Comparison of ENCODE assay signal across 8 cellular contexts in genomic region chr2:59888015-59888414, GRCh38.
A peak's percentile ranks its signal among the peaks of the same experiment; 100 is the strongest.
DNase-seq lines count a peak whose midpoint lies in the region; ATAC-seq and TF ChIP-seq lines count a peak whose summit lies in the region.

No MANE protein-coding gene starts in this region.

- POLR2A ChIA-PET in activated B cell treated with CpG ODN at 0.5 μM for 24 hours (lab: Charles Lee): interaction anchor here (0.6 to 2.2 kb wide), 7 partner anchors 110 to 664 kb away, joined by 3 to 13 read pairs (median 3); no protein-coding TSS in a partner anchor
- POLR2A ChIA-PET in naive thymus-derived CD8-positive, alpha-beta T cell (lab: Charles Lee): interaction anchor here (1.5 to 2.1 kb wide), 3 partner anchors 11 to 22 kb away, joined by 4 to 6 read pairs (median 5); no protein-coding TSS in a partner anchor

- no peak for DNase-seq in activated B cell treated with CpG ODN at 0.5 μM for 24 hours
- DNase-seq in naive thymus-derived CD8-positive, alpha-beta T cell: peak; percentile 21 to 92 (median 74)
- no peak for DNase-seq in hypothalamus (lab: John Stamatoyannopoulos, UW)
- no peak for DNase-seq in EL
- no peak for DNase-seq in HUDEP-2 (lab: John Stamatoyannopoulos, UW; ENCODE audit: unreplicated experiment in 76 of 76)
- no peak for DNase-seq in CD1c-positive myeloid dendritic cell (ENCODE audit: extremely low spot score)

- no peaks in the 10 kb centered on the region for H3K27me3 Mint-ChIP-seq in activated B cell treated with CpG ODN at 0.5 μM for 24 hours
- H3K27me3 Mint-ChIP-seq in naive thymus-derived CD8-positive, alpha-beta T cell: no peaks in the 10 kb centered on the region

- H3K27ac Mint-ChIP-seq in activated B cell treated with CpG ODN at 0.5 μM for 24 hours: peak overlapping the region; percentile 81
- H3K27ac Mint-ChIP-seq in naive thymus-derived CD8-positive, alpha-beta T cell: peak overlapping the region; percentile 57 to 97 (median 86)

- intact Hi-C loops in activated B cell treated with CpG ODN at 0.5 μM for 24 hours (cut with micrococcal nuclease): loop anchor here (1.0 to 10.0 kb wide), 2 partner anchors 547 to 662 kb away; no protein-coding TSS in a partner anchor

- ATAC-seq in GM19035 (IDR thresholded peaks at IDR 0.05; ENCODE audit: unreplicated experiment): peak; percentile 92
- ATAC-seq in HG02884 (IDR thresholded peaks at IDR 0.05; ENCODE audit: unreplicated experiment): peak; percentile 98
- ATAC-seq in activated B cell treated with CpG ODN at 0.5 μM for 24 hours (ENCODE audit: low read depth): peak; percentile 95
- ATAC-seq in naive thymus-derived CD8-positive, alpha-beta T cell: peak; percentile 96 to 97

- peak overlapping the region; percentile 39 for H3K4me3 Mint-ChIP-seq in activated B cell treated with CpG ODN at 0.5 μM for 24 hours
- H3K4me3 Mint-ChIP-seq in naive thymus-derived CD8-positive, alpha-beta T cell: peak overlapping the region; percentile 46 to 77 (median 65)

- CTCF ChIA-PET in activated B cell treated with CpG ODN at 0.5 μM for 24 hours (lab: Charles Lee): interaction anchor here (0.7 to 1.8 kb wide), 9 partner anchors 463 to 694 kb away, joined by 3 to 11 read pairs (median 4); no protein-coding TSS in a partner anchor

- H3K9me3 Mint-ChIP-seq in activated B cell treated with CpG ODN at 0.5 μM for 24 hours: no peaks in the 10 kb centered on the region
- H3K9me3 Mint-ChIP-seq in naive thymus-derived CD8-positive, alpha-beta T cell: no peaks in the 10 kb centered on the region

- peaks cover 39% of the 10 kb centered on the region for H3K4me1 Mint-ChIP-seq in activated B cell treated with CpG ODN at 0.5 μM for 24 hours
- peaks cover 37 to 61% (median 53%) of the 10 kb centered on the region in 4 donors for H3K4me1 Mint-ChIP-seq in naive thymus-derived CD8-positive, alpha-beta T cell

- no peak for TF ChIP-seq CTCF in activated B cell treated with CpG ODN at 0.5 μM for 24 hours (IDR thresholded peaks at IDR 0.05)

- H3K36me3 Mint-ChIP-seq in activated B cell treated with CpG ODN at 0.5 μM for 24 hours (ENCODE audit: low read depth): no peaks in the 10 kb centered on the region
- no peaks in the 10 kb centered on the region for H3K36me3 Mint-ChIP-seq in naive thymus-derived CD8-positive, alpha-beta T cell

Comparison
In these comparisons a context has a peak if more than half of its experiments do, and no peak if none do; other contexts are left out.
1. DNase-seq: peak in naive thymus-derived CD8-positive, alpha-beta T cell (10 of 10); none in activated B cell treated with CpG ODN at 0.5 μM for 24 hours (single experiment), hypothalamus (0 of 51), EL (single experiment), HUDEP-2 (0 of 76) and CD1c-positive myeloid dendritic cell (single experiment).
2. Peak in every context shown above with its lines, with median percentiles within 50 percentile points of each other: ATAC-seq.